16 cellular contexts compared by ENCODE assay signal in the genomic region with DNA sequence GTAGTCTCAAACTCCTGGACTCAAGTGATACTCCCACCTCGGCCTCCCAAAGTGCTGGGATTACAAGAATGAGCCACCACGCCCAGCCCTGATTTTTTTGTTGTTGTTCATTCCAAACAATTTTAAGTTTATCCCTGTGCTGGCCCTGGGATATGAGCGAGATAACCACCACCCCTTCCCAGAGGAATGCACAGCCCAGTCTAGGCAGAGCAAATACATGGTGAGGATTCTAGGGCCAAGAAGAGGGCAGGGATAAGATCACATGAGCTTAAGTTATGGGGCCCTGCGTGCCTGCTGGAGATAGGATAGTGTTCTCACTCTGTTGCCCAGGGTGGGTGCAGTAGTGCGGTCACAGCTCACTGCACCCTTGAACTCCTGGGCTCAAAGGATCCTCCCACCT. TPM values are rescaled to one million over a fixed set of nuclear protein-coding genes. Genes with fewer than 3 reads are reported as not detected.
DNase-seq lines count a peak whose midpoint lies in the region; ATAC-seq, FAIRE-seq and TF ChIP-seq lines count a peak whose summit lies in the region.
"Had no signal": no experiment of that assay in that cellular context is flagged by ENCODE, and none has a peak within 500 bp of the region (broad histone marks: within the 10 kb centered on the region; RNA-seq: fewer than 3 reads in every experiment).

No MANE protein-coding gene starts in this region.

- peaks cover 22% of the 10 kb centered on the region for H3K27me3 Mint-ChIP-seq in neural crest cell (ENCODE audit: low read depth)

- H2BK5ac ChIP-seq in IMR-90 (ENCODE audit: low read depth, low read length, poor library complexity, severe bottlenecking), result no peak overlapping the region

- H3K9ac ChIP-seq in IMR-90 (ENCODE audit: low read depth, low read length), result no peak overlapping the region
- H3K9ac ChIP-seq in MM.1S (ENCODE audit: low read length), result no peak overlapping the region
- H3K9ac ChIP-seq in SK-N-SH, result no peak overlapping the region

- peak overlapping the region; percentile 87 for H4K91ac ChIP-seq in IMR-90 (ENCODE audit: insufficient read depth, low read depth, low read length)

- no peaks in the 10 kb centered on the region for H3K9me2 ChIP-seq in MM.1S (replicated peaks; ENCODE audit: insufficient read depth, low read length)
- no peaks in the 10 kb centered on the region for H3K9me2 ChIP-seq in SK-N-SH

- peak overlapping the region; percentile 59; the same call in 1 of the 2 replicates for H3K23ac ChIP-seq in IMR-90 (ENCODE audit: low read depth, low read length)

- H3K27me3 ChIP-seq in IMR-90 (ENCODE audit: control insufficient read depth, insufficient read depth, low read length), result peaks cover 2% of the 10 kb centered on the region
- H3K27me3 ChIP-seq in MM.1S (replicated peaks; ENCODE audit: insufficient read depth, low read length), result peaks cover 80% of the 10 kb centered on the region
- H3K27me3 ChIP-seq in SK-N-SH (ENCODE audit: insufficient read depth), result no peaks in the 10 kb centered on the region

- H3K4me3 Mint-ChIP-seq in neural crest cell, result no peak overlapping the region
- H3K4me3 Mint-ChIP-seq: HFFc6, IgD-negative memory B cell had no signal

- no TSS peak for BruUV-seq in IMR-90 (replicated peaks; lab: Mats Ljungman, UMichigan)

- TF ChIP-seq CTCF in A549 (IDR thresholded peaks at IDR 0.05) (no peak), IMR-90 (conservative IDR thresholded peaks at IDR 0.05; ENCODE audit: low read depth, low read length) (no peak), neural crest cell (conservative IDR thresholded peaks at IDR 0.05) (no peak), MM.1S (IDR thresholded peaks at IDR 0.05; ENCODE audit: low read length) (no peak), SK-N-SH (IDR thresholded peaks at IDR 0.05) (no peak)

- H3K36me3 ChIP-seq in IMR-90 (ENCODE audit: control insufficient read depth, insufficient read depth, low read length), result no peaks in the 10 kb centered on the region
- H3K36me3 ChIP-seq in MM.1S (replicated peaks; ENCODE audit: insufficient read depth, low read length), result no peaks in the 10 kb centered on the region
- H3K36me3 ChIP-seq in SK-N-SH (replicated peaks in 1 of 2; ENCODE audit: control insufficient read depth in 1 of 2, insufficient read depth in 2 of 2, low read length in 1 of 2), result no peaks in the 10 kb centered on the region

- CTCF ChIA-PET in A549 (lab: Yijun Ruan, JAX) (interaction anchor here (0.6 to 26.1 kb wide), 13 partner anchors 9 to 764 kb away, joined by 3 to 1179 read pairs (median 10); a partner anchor contains a TSS), IMR-90 (lab: Yijun Ruan, JAX) (interaction anchor here (1.4 to 4.2 kb wide), 2 partner anchors 44 to 55 kb away, joined by 6 to 14 read pairs; no protein-coding TSS in a partner anchor), SK-N-SH (lab: Yijun Ruan, JAX) (interaction anchor here (0.6 to 19.6 kb wide), 11 partner anchors 8 to 140 kb away, joined by 3 to 356 read pairs (median 7); a partner anchor contains a TSS)

- H3K4me1 Mint-ChIP-seq in neural crest cell, result peaks cover 12% of the 10 kb centered on the region

- FAIRE-seq in A549 (lab: Jason Lieb, UNC), result no peak
- FAIRE-seq: H54 had no signal

- H3K27ac Mint-ChIP-seq in neural crest cell (ENCODE audit: unreplicated experiment), result peak overlapping the region; percentile 71
- H3K27ac Mint-ChIP-seq: HFFc6, IgD-negative memory B cell had no signal

- H3K18ac ChIP-seq in IMR-90 (ENCODE audit: low read depth, low read length), result peak overlapping the region; percentile 31

- H3K9me1 ChIP-seq in IMR-90 (ENCODE audit: insufficient read depth, low read length), result peaks cover 14% of the 10 kb centered on the region; the same call in 1 of the 2 replicates

- H3K27ac ChIP-seq in A549 (peak overlapping the region; percentile 4 to 53; a peak in 3 of 6 replicates), IMR-90 (ENCODE audit: insufficient read depth, low read length) (peak overlapping the region; percentile 16; the same call in 1 of the 2 replicates), MM.1S (ENCODE audit: low read length) (no peak overlapping the region), SK-N-SH (ENCODE audit: low read depth in 2 of 2, low read length in 1 of 2) (no peak overlapping the region)
- H3K27ac ChIP-seq: C4-2B had no signal

- POLR2A ChIA-PET in A549 (lab: Yijun Ruan, JAX) (interaction anchor here (0.7 kb wide), 1 partner anchor 44 kb away, joined by 7 read pairs; no protein-coding TSS in a partner anchor), IMR-90 (lab: Charles Lee; ENCODE audit: unreplicated experiment) (no interaction called here), SK-N-SH (lab: Yijun Ruan, JAX) (interaction anchor here (1.4 kb wide), 1 partner anchor 44 kb away, joined by 4 read pairs; no protein-coding TSS in a partner anchor)

- in situ Hi-C loops in IMR-90 (cut with MboI; ENCODE audit: low sequenced_read_pairs), result loop anchor here (5.0 kb wide), 3 partner anchors 45 to 650 kb away; no protein-coding TSS in a partner anchor

- H2AFZ ChIP-seq in IMR-90 (replicated peaks; ENCODE audit: low read length, poor library complexity) (peak overlapping the region; percentile 48), MM.1S (ENCODE audit: low read length) (no peak overlapping the region), SK-N-SH (ENCODE audit: low read depth) (no peak overlapping the region)

- H2BK120ac ChIP-seq in IMR-90 (ENCODE audit: low read depth, low read length), result peak overlapping the region; percentile 63

- H4K5ac ChIP-seq in IMR-90 (ENCODE audit: low read depth, low read length), result peak overlapping the region; percentile 33

- DNase-seq in A549 (ENCODE audit: low read depth in 1 of 2, low spot score in 1 of 2) (no peak), IMR-90 (no peak), fibroblast of peridontal ligament (ENCODE audit: extremely low read depth) (peak; percentile 75), neural crest cell (ENCODE audit: low read depth, low spot score) (no peak), sciatic nerve (ENCODE audit: low spot score) (no peak), MM.1S (no peak), SK-N-SH (no peak)
- no peak for DNase-seq in activated CD4-positive, alpha-beta T cell treated with anti-CD3 and anti-CD28 coated beads for 1 hour
- DNase-seq: 8988T, HFFc6, NCI-H1105 treated with DMSO at 0.1 percent for 48 hours, NCI-H1930, NCI-H446 treated with DMSO at 0.1 percent for 48 hours had no signal

- peak overlapping the region; percentile 44 for H3K4ac ChIP-seq in IMR-90 (ENCODE audit: low read depth, low read length)

- H2AK5ac ChIP-seq in IMR-90 (ENCODE audit: low read depth, low read length), result peak overlapping the region; percentile 84

- H3K36me3 Mint-ChIP-seq in neural crest cell (ENCODE audit: low read depth), result no peaks in the 10 kb centered on the region
- H3K36me3 Mint-ChIP-seq: IgD-negative memory B cell had no signal

- H3K56ac ChIP-seq in IMR-90 (ENCODE audit: extremely low read depth, insufficient read depth, low read length), result peak overlapping the region; percentile 28; the same call in 1 of the 2 replicates

- 69% methylated on average over 5 of the region's 5 CpGs for WGBS in A549 (ENCODE audit: missing lambda C conversion rate)
- WGBS in IMR-90 (ENCODE audit: extremely low coverage in 2 of 2, insufficient read length in 1 of 2), 2 experiments, result 100% methylated on average over 2 of the region's 5 CpGs; no CpG with 5 or more reads in 1 of the 2 experiments
- WGBS in SK-N-SH (ENCODE audit: low lambda C conversion rate), result 78% methylated on average over 5 of the region's 5 CpGs

- H3K4me1 ChIP-seq in A549 (peaks cover 23% of the 10 kb centered on the region), IMR-90 (ENCODE audit: control insufficient read depth, insufficient read depth, low read length) (peaks cover 9% of the 10 kb centered on the region), MM.1S (ENCODE audit: low read length) (no peaks in the 10 kb centered on the region), SK-N-SH (ENCODE audit: control insufficient read depth in 1 of 2, insufficient read depth in 2 of 2, low read depth in 1 of 2, low read length in 1 of 2) (0 out of 4 replicates have a peak, but pooled peaks cover 0 to 6% of the 10 kb centered on the region in 2 experiments)

- peak overlapping the region; percentile 10 for H3K14ac ChIP-seq in IMR-90 (replicated peaks; ENCODE audit: low read depth, low read length)

- no peak for ATAC-seq in A549
- peak; percentile 34 for ATAC-seq in IMR-90 (ENCODE audit: low read depth)
- no peak for ATAC-seq in sciatic nerve

- dilution Hi-C loops in IMR-90 (cut with HindIII; ENCODE audit: low sequenced_read_pairs, unreplicated experiment), result no loop called here

- peak overlapping the region; percentile 65 for H2AK9ac ChIP-seq in IMR-90 (replicated peaks; ENCODE audit: low read depth, low read length, poor library complexity)

- peak overlapping the region; percentile 56 to 61; a peak in 2 of 4 replicates for H4K8ac ChIP-seq in IMR-90 (ENCODE audit: low read depth in 2 of 2, low read length in 2 of 2)

- peak overlapping the region; percentile 77 for H2BK20ac ChIP-seq in IMR-90 (ENCODE audit: low read depth, low read length)

- H3K9me3 Mint-ChIP-seq in neural crest cell, result no peaks in the 10 kb centered on the region
- H3K9me3 Mint-ChIP-seq: HFFc6, IgD-negative memory B cell had no signal

- H3K4me2 ChIP-seq in A549, result no peak overlapping the region
- H3K4me2 ChIP-seq in IMR-90 (ENCODE audit: low read depth, low read length), result no peak overlapping the region
- no peak overlapping the region for H3K4me2 ChIP-seq in MM.1S (ENCODE audit: low read depth, low read length)
- no peak overlapping the region for H3K4me2 ChIP-seq in SK-N-SH

- intact Hi-C loops in IMR-90 (cut with micrococcal nuclease) (loop anchor here (5.0 kb wide), 1 partner anchor 645 kb away; no protein-coding TSS in a partner anchor), sciatic nerve (cut with DNase I) (loop anchor here (5.0 kb wide), 2 partner anchors 40 to 140 kb away; a partner anchor contains a TSS)

- H4K20me1 ChIP-seq in IMR-90 (ENCODE audit: insufficient read depth, low read length) (no peaks in the 10 kb centered on the region), MM.1S (ENCODE audit: insufficient read depth, low read length) (no peaks in the 10 kb centered on the region), SK-N-SH (ENCODE audit: insufficient read depth) (no peaks in the 10 kb centered on the region)

- no peaks in the 10 kb centered on the region for H3K79me1 ChIP-seq in IMR-90 (ENCODE audit: low read depth in 1 of 2, low read length in 2 of 2)

- TF ChIP-seq EP300 in A549 (IDR thresholded peaks at IDR 0.05) (no peak), SK-N-SH (IDR thresholded peaks at IDR 0.05; ENCODE audit: borderline replicate concordance in 1 of 2, low read depth in 1 of 2, low read length in 1 of 2) (no peak)

- no peaks in the 10 kb centered on the region for H3K79me2 ChIP-seq in MM.1S (ENCODE audit: low read length)
- no peaks in the 10 kb centered on the region for H3K79me2 ChIP-seq in SK-N-SH (ENCODE audit: insufficient read depth)

- no peaks in the 10 kb centered on the region for H3K9me3 ChIP-seq in A549
- no peaks in the 10 kb centered on the region for H3K9me3 ChIP-seq in IMR-90 (ENCODE audit: control insufficient read depth, insufficient read depth, low read length)
- no peaks in the 10 kb centered on the region for H3K9me3 ChIP-seq in MM.1S (replicated peaks; ENCODE audit: insufficient read depth, low read length)
- no peaks in the 10 kb centered on the region for H3K9me3 ChIP-seq in SK-N-SH

- TF ChIP-seq RAD21 in A549 (conservative IDR thresholded peaks at IDR 0.05 in 1 of 2, IDR thresholded peaks at IDR 0.05 in 1 of 2) (no peak), IMR-90 (IDR thresholded peaks at IDR 0.05; ENCODE audit: low read length) (no peak), SK-N-SH (IDR thresholded peaks at IDR 0.05; ENCODE audit: low read length) (no peak)

- H3F3A ChIP-seq in MM.1S (ENCODE audit: insufficient read depth, low read length), result no peaks in the 10 kb centered on the region
- H3F3A ChIP-seq in SK-N-SH (replicated peaks; ENCODE audit: insufficient read depth), result no peaks in the 10 kb centered on the region

- no peak for TF ChIP-seq POLR2A in A549 (IDR thresholded peaks at IDR 0.05; ENCODE audit: low read length)
- TF ChIP-seq POLR2A in IMR-90 (IDR thresholded peaks at IDR 0.05; ENCODE audit: low read depth, low read length), result no peak

- no peak overlapping the region for H3K4me3 ChIP-seq in A549
- H3K4me3 ChIP-seq in IMR-90 (ENCODE audit: insufficient read depth, low read depth, low read length), result no peak overlapping the region
- no peak overlapping the region for H3K4me3 ChIP-seq in MM.1S (ENCODE audit: low read length)
- no peak overlapping the region for H3K4me3 ChIP-seq in SK-N-SH (ENCODE audit: low read depth in 2 of 2, low read length in 1 of 2)

- H2BK15ac ChIP-seq in IMR-90 (ENCODE audit: low read depth, low read length), result peak overlapping the region; percentile 39; the same call in 2 of the 3 replicates

RNA-seq across cellular contexts. Expression of a gene that starts 21.0 kb away (rescaled TPM):
- polyA plus RNA-seq in A549 (2011; rRNA removed), result 32.4 and 38.0 TPM in 2 replicates
- 14.0 and 19.1 TPM in 2 replicates for polyA plus RNA-seq in A549 (2012; cell fraction: cytosol; rRNA removed)
- polyA plus RNA-seq in A549 (2012; cell fraction: nucleus; rRNA removed), result 22.8 and 23.4 TPM in 2 replicates
- polyA plus RNA-seq in A549 (2017; fragmentation: RNase III; extraction: RNeasy Plus Mini Kit Qiagen cat#74134 plus additional on column Dnase treatment), result 23.3 to 26.9 TPM (median 24.9 TPM) in 3 replicates
- 17.9 and 21.1 TPM in 2 replicates for polyA minus RNA-seq in A549 (2011; rRNA and poly(A)+ RNA removed)
- 15.6 and 16.4 TPM in 2 replicates for total RNA-seq in IMR-90 (2012; rRNA removed)
- 20.5 and 21.0 TPM in 2 replicates for polyA plus RNA-seq in IMR-90 (2012; rRNA removed)
- 22.9 and 28.0 TPM in 2 replicates for polyA plus RNA-seq in IMR-90 (2012; cell fraction: cytosol; rRNA removed)
- polyA plus RNA-seq in IMR-90 (2012; cell fraction: nucleus; rRNA removed; ENCODE audit: low replicate concordance), result 15.8 and 20.5 TPM in 2 replicates
- total RNA-seq in neural crest cell, result 16.6 and 18.0 TPM in 2 replicates
- total RNA-seq in sciatic nerve, result 15.7 TPM
- polyA plus RNA-seq in SK-N-SH (2012; rRNA removed), result 37.4 and 50.2 TPM in 2 replicates
- 38.1 and 42.5 TPM in 2 replicates for polyA plus RNA-seq in SK-N-SH (2012; cell fraction: cytosol; rRNA removed)
- polyA plus RNA-seq in SK-N-SH (2012; cell fraction: nucleus; rRNA removed), result 42.4 and 57.4 TPM in 2 replicates

RNA-seq across cellular contexts. Expression of a gene that starts 29.1 kb away (rescaled TPM):
- polyA plus RNA-seq in A549 (2011; rRNA removed) (19.1 and 22.1 TPM in 2 replicates), A549 (2017; fragmentation: RNase III; extraction: RNeasy Plus Mini Kit Qiagen cat#74134 plus additional on column Dnase treatment) (48.1 to 58.8 TPM (median 53.7 TPM) in 3 replicates), IMR-90 (2012; rRNA removed) (6.3 TPM in 2 replicates), SK-N-SH (2012; rRNA removed) (3.2 and 5.2 TPM in 2 replicates)
- 30.0 and 40.9 TPM in 2 replicates for polyA plus RNA-seq in A549 (2012; cell fraction: cytosol; rRNA removed)
- polyA plus RNA-seq in A549 (2012; cell fraction: nucleus; rRNA removed), result 14.0 and 16.6 TPM in 2 replicates
- polyA minus RNA-seq in A549 (2011; rRNA and poly(A)+ RNA removed), result 19.5 and 23.8 TPM in 2 replicates
- total RNA-seq in IMR-90 (2012; rRNA removed) (2.8 and 3.2 TPM in 2 replicates), neural crest cell (1.1 and 1.2 TPM in 2 replicates), sciatic nerve (23.3 TPM)
- 6.9 and 12.7 TPM in 2 replicates for polyA plus RNA-seq in IMR-90 (2012; cell fraction: cytosol; rRNA removed)
- 1.5 TPM in 2 replicates for polyA plus RNA-seq in IMR-90 (2012; cell fraction: nucleus; rRNA removed; ENCODE audit: low replicate concordance)
- polyA plus RNA-seq in SK-N-SH (2012; cell fraction: cytosol; rRNA removed), result 3.2 and 4.2 TPM in 2 replicates
- polyA plus RNA-seq in SK-N-SH (2012; cell fraction: nucleus; rRNA removed), result 0.79 and 1.1 TPM in 2 replicates
- polyA plus RNA-seq: IgD-negative memory B cell had no signal

RNA-seq across cellular contexts. Expression of a gene that starts 41.9 kb away (rescaled TPM):
- polyA plus RNA-seq in A549 (2011; rRNA removed) (74.9 and 77.3 TPM in 2 replicates), A549 (2017; fragmentation: RNase III; extraction: RNeasy Plus Mini Kit Qiagen cat#74134 plus additional on column Dnase treatment) (52.3 to 58.7 TPM (median 54.0 TPM) in 3 replicates), IMR-90 (2012; rRNA removed) (67.5 and 74.2 TPM in 2 replicates), SK-N-SH (2012; rRNA removed) (85.3 and 120 TPM in 2 replicates)
- polyA plus RNA-seq in A549 (2012; cell fraction: cytosol; rRNA removed), result 52.8 and 62.0 TPM in 2 replicates
- 42.8 and 52.6 TPM in 2 replicates for polyA plus RNA-seq in A549 (2012; cell fraction: nucleus; rRNA removed)
- polyA minus RNA-seq in A549 (2011; rRNA and poly(A)+ RNA removed), result 35.7 and 38.4 TPM in 2 replicates
- total RNA-seq in IMR-90 (2012; rRNA removed) (27.1 and 34.4 TPM in 2 replicates), neural crest cell (36.9 and 40.5 TPM in 2 replicates), sciatic nerve (24.6 TPM)
- 38.0 and 47.1 TPM in 2 replicates for polyA plus RNA-seq in IMR-90 (2012; cell fraction: cytosol; rRNA removed)
- polyA plus RNA-seq in IMR-90 (2012; cell fraction: nucleus; rRNA removed; ENCODE audit: low replicate concordance), result 16.4 and 30.6 TPM in 2 replicates
- polyA plus RNA-seq in SK-N-SH (2012; cell fraction: cytosol; rRNA removed), result 96.1 and 107 TPM in 2 replicates
- 41.4 and 53.5 TPM in 2 replicates for polyA plus RNA-seq in SK-N-SH (2012; cell fraction: nucleus; rRNA removed)

RNA-seq across cellular contexts. Expression of a gene that starts 53.1 kb away (rescaled TPM):
- polyA plus RNA-seq in A549 (2011; rRNA removed) (58.0 and 91.4 TPM in 2 replicates), A549 (2017; fragmentation: RNase III; extraction: RNeasy Plus Mini Kit Qiagen cat#74134 plus additional on column Dnase treatment) (111 to 131 TPM (median 127 TPM) in 3 replicates), IMR-90 (2012; rRNA removed) (36.7 and 46.0 TPM in 2 replicates), SK-N-SH (2012; rRNA removed) (59.2 and 70.8 TPM in 2 replicates)
- 34.3 and 38.0 TPM in 2 replicates for polyA plus RNA-seq in A549 (2012; cell fraction: cytosol; rRNA removed)
- polyA plus RNA-seq in A549 (2012; cell fraction: nucleus; rRNA removed), result 6.0 and 10.5 TPM in 2 replicates
- polyA minus RNA-seq in A549 (2011; rRNA and poly(A)+ RNA removed), result 7.8 and 8.7 TPM in 2 replicates
- total RNA-seq in IMR-90 (2012; rRNA removed) (29.8 and 57.5 TPM in 2 replicates), neural crest cell (32.7 and 34.6 TPM in 2 replicates), sciatic nerve (38.6 TPM)
- 18.7 and 18.8 TPM in 2 replicates for polyA plus RNA-seq in IMR-90 (2012; cell fraction: cytosol; rRNA removed)
- 3.1 and 12.3 TPM in 2 replicates for polyA plus RNA-seq in IMR-90 (2012; cell fraction: nucleus; rRNA removed; ENCODE audit: low replicate concordance)
- 95.1 and 121 TPM in 2 replicates for polyA plus RNA-seq in SK-N-SH (2012; cell fraction: cytosol; rRNA removed)
- 9.8 and 19.0 TPM in 2 replicates for polyA plus RNA-seq in SK-N-SH (2012; cell fraction: nucleus; rRNA removed)

RNA-seq across cellular contexts. Expression of a gene that starts 53.3 kb away (rescaled TPM):
- polyA plus RNA-seq in A549 (2011; rRNA removed) (3.8 and 3.9 TPM in 2 replicates), A549 (2017; fragmentation: RNase III; extraction: RNeasy Plus Mini Kit Qiagen cat#74134 plus additional on column Dnase treatment) (5.0 to 5.9 TPM (median 5.9 TPM) in 3 replicates), IMR-90 (2012; rRNA removed) (21.6 and 26.4 TPM in 2 replicates), SK-N-SH (2012; rRNA removed) (17.7 and 22.5 TPM in 2 replicates)
- 6.7 and 7.7 TPM in 2 replicates for polyA plus RNA-seq in A549 (2012; cell fraction: cytosol; rRNA removed)
- polyA plus RNA-seq in A549 (2012; cell fraction: nucleus; rRNA removed), result 27.3 and 32.5 TPM in 2 replicates
- 6.6 and 8.8 TPM in 2 replicates for polyA minus RNA-seq in A549 (2011; rRNA and poly(A)+ RNA removed)
- total RNA-seq in IMR-90 (2012; rRNA removed) (3.8 and 4.4 TPM in 2 replicates), neural crest cell (31.1 and 35.9 TPM in 2 replicates), sciatic nerve (28.7 TPM)
- polyA plus RNA-seq in IMR-90 (2012; cell fraction: cytosol; rRNA removed), result 11.6 and 19.9 TPM in 2 replicates
- polyA plus RNA-seq in IMR-90 (2012; cell fraction: nucleus; rRNA removed; ENCODE audit: low replicate concordance), result 70.4 and 183 TPM in 2 replicates
- 5.7 and 9.7 TPM in 2 replicates for polyA plus RNA-seq in SK-N-SH (2012; cell fraction: cytosol; rRNA removed)
- polyA plus RNA-seq in SK-N-SH (2012; cell fraction: nucleus; rRNA removed), result 74.9 and 88.3 TPM in 2 replicates

Comparison
In these comparisons a context has a peak if more than half of its experiments do, and no peak if none do; other contexts are left out.
1. H3K27ac ChIP-seq: peak in A549 (2 of 2) and IMR-90 (single experiment); none in MM.1S (single experiment) and SK-N-SH (0 of 2).